9 cellular contexts compared by ENCODE assay signal in the genomic region with DNA sequence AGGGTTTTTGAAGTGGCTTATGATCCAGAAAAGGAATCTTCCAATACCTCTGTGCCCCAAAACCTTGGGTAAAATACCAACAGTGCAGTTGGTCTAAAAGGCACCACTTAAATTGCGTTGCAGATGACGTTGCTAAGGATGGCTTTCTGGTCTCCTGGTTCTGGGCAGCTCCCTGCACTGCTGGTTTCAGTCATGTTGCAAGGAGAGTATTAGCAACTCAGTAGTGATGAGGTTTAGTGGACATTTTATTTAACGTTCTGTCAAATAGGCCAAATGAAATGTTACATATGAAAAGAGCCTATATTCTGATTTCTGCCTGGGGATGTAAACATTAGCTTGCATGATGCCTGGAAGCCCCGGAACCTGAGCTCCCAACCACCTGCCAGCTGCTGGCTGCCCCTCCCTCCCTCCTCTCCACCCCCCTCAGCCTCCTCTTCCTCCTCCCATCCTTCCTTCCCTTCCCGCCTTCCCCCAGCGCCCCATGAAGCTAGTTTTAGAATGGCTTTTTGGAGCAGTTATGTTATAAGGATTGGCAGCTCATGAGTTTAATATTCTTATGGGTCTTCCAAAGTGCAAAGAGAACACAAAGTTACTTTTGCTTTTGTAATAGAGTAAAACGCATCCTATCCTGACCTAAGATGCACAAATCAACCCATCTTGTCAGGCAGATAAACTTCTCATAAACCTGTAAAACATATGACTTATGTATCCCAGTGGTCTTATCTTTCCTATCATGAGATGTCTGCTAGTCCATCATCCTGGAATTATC. TPM values are rescaled to one million over a fixed set of nuclear protein-coding genes. Genes with fewer than 3 reads are reported as not detected.
DNase-seq lines count a peak whose midpoint lies in the region; ATAC-seq and TF ChIP-seq lines count a peak whose summit lies in the region.
"Had no signal": no experiment of that assay in that cellular context is flagged by ENCODE, and none has a peak within 500 bp of the region (broad histone marks: within the 10 kb centered on the region; RNA-seq: fewer than 3 reads in every experiment).

No MANE protein-coding gene starts in this region.

- no peaks in the 10 kb centered on the region for H3K9me3 ChIP-seq in CD8-positive, alpha-beta memory T cell (ENCODE audit: low read length)
- H3K9me3 ChIP-seq in osteoblast (ENCODE audit: low read depth, low read length): no peaks in the 10 kb centered on the region

- no peaks in the 10 kb centered on the region for H3K27me3 ChIP-seq in CD8-positive, alpha-beta memory T cell (ENCODE audit: insufficient read depth, low read length, poor library complexity, severe bottlenecking)
- no peaks in the 10 kb centered on the region for H3K27me3 ChIP-seq in osteoblast (ENCODE audit: insufficient read depth, low read length)

- POLR2A ChIA-PET in CD8-positive, alpha-beta memory T cell (lab: Charles Lee): interaction anchor here (0.7 to 5.4 kb wide), 5 partner anchors 20 to 91 kb away, joined by 3 to 37 read pairs (median 4); partner anchors contain the start of gene CD7

- H3K4me1 ChIP-seq in CD8-positive, alpha-beta memory T cell (ENCODE audit: insufficient read depth, low read length): peaks cover 59% of the 10 kb centered on the region
- H3K4me1 ChIP-seq in osteoblast (ENCODE audit: insufficient read depth, low read length): peaks cover 25% of the 10 kb centered on the region

- peak overlapping the region; percentile 91 to 98 (median 96) for H3K4me3 Mint-ChIP-seq in CD8-positive, alpha-beta memory T cell
- H3K4me3 Mint-ChIP-seq in chondrocyte (ENCODE audit: unreplicated experiment): peak overlapping the region; percentile 73

- peaks cover 55 to 84% (median 70%) of the 10 kb centered on the region in 3 donors for H3K4me1 Mint-ChIP-seq in CD8-positive, alpha-beta memory T cell
- H3K4me1 Mint-ChIP-seq in chondrocyte (ENCODE audit: low read depth): peaks cover 37% of the 10 kb centered on the region

- CTCF ChIA-PET in CD8-positive, alpha-beta memory T cell (lab: Charles Lee): interaction anchor here (1.3 to 9.3 kb wide), 7 partner anchors 18 to 266 kb away, joined by 3 to 127 read pairs (median 8); partner anchors contain the start of genes CD7 and SECTM1

- no peaks in the 10 kb centered on the region for H3K36me3 ChIP-seq in CD8-positive, alpha-beta memory T cell (ENCODE audit: insufficient read depth, low read length)
- H3K36me3 ChIP-seq in osteoblast (ENCODE audit: insufficient read depth, low read length): no peaks in the 10 kb centered on the region

- no peaks in the 10 kb centered on the region for H3K9me3 Mint-ChIP-seq in CD8-positive, alpha-beta memory T cell
- no peaks in the 10 kb centered on the region for H3K9me3 Mint-ChIP-seq in chondrocyte (ENCODE audit: low read depth)

- H2AFZ ChIP-seq in osteoblast (ENCODE audit: low read length): peak overlapping the region; percentile 93

- DNase-seq in CD8-positive, alpha-beta memory T cell: no peak
- DNase-seq in NCI-H2196 (lab: John Stamatoyannopoulos, UW; ENCODE audit: unreplicated experiment) (peak; percentile 45), chondrocyte (ENCODE audit: low spot score) (no peak), osteoblast (ENCODE audit: insufficient read length, low spot score, missing footprints) (peak; percentile 78), GM13976 (ENCODE audit: low spot score) (no peak)
- DNase-seq in NK-92 treated with Interleukin-12 subunit alpha and Interleukin-12 subunit beta, amount 100 ng/mL, for 24 hours (lab: John Stamatoyannopoulos, UW): no peak

- ATAC-seq in GM21360 (IDR thresholded peaks at IDR 0.05; ENCODE audit: unreplicated experiment): no peak
- ATAC-seq in GM21717 (IDR thresholded peaks at IDR 0.05; ENCODE audit: unreplicated experiment): no peak

- H3K27ac Mint-ChIP-seq in CD8-positive, alpha-beta memory T cell: peak overlapping the region; percentile 100
- H3K27ac Mint-ChIP-seq in chondrocyte (ENCODE audit: unreplicated experiment): peak overlapping the region; percentile 97

- H3K4me3 ChIP-seq in CD8-positive, alpha-beta memory T cell (ENCODE audit: low read length): peak overlapping the region; percentile 79
- peak overlapping the region; percentile 75 for H3K4me3 ChIP-seq in osteoblast (ENCODE audit: insufficient read depth, low read length)

- H3K27me3 Mint-ChIP-seq in CD8-positive, alpha-beta memory T cell: peaks cover 0 to 9% of the 10 kb centered on the region in 2 donors
- H3K27me3 Mint-ChIP-seq in chondrocyte (ENCODE audit: low read depth): no peaks in the 10 kb centered on the region

- no peak for TF ChIP-seq CTCF in chondrocyte (IDR thresholded peaks at IDR 0.05)
- TF ChIP-seq CTCF in osteoblast (IDR thresholded peaks at IDR 0.05; ENCODE audit: extremely low read depth, low read depth, low read length): no peak
- no peak for TF ChIP-seq CTCF in GM13976 (IDR thresholded peaks at IDR 0.05; ENCODE audit: borderline replicate concordance, control extremely low read depth, extremely low read depth, insufficient read depth, missing control alignments)

- in situ Hi-C loops in GM13976 (cut with MboI; ENCODE audit: low sequenced_read_pairs, unreplicated experiment): no loop called here

- peak overlapping the region; percentile 95 for H3K27ac ChIP-seq in CD8-positive, alpha-beta memory T cell (ENCODE audit: low read depth, low read length)
- peak overlapping the region; percentile 92 for H3K27ac ChIP-seq in osteoblast (ENCODE audit: low read depth, low read length)

- no peaks in the 10 kb centered on the region for H4K20me1 ChIP-seq in osteoblast (ENCODE audit: insufficient read depth, low read length)

- peaks cover 0 to 12% (median 0%) of the 10 kb centered on the region in 3 donors for H3K36me3 Mint-ChIP-seq in CD8-positive, alpha-beta memory T cell
- H3K36me3 Mint-ChIP-seq in chondrocyte (ENCODE audit: low read depth): no peaks in the 10 kb centered on the region

- peak overlapping the region; percentile 99 for H3K4me2 ChIP-seq in osteoblast (ENCODE audit: insufficient read depth, low read length)

- H3K79me2 ChIP-seq in osteoblast (ENCODE audit: insufficient read depth, low read length): no peaks in the 10 kb centered on the region

RNA-seq across cellular contexts. Expression of gene CD7, which starts 20.7 kb away (rescaled TPM):
- 100 to 1,000 TPM; 186 to 190 TPM for total RNA-seq in CD8-positive, alpha-beta memory T cell
- polyA plus RNA-seq in CD8-positive, alpha-beta memory T cell: 193 TPM
- total RNA-seq in chondrocyte: not detected in 3 replicates
- not detected in 2 replicates for total RNA-seq in osteoblast
- total RNA-seq: dermis microvascular lymphatic vessel endothelial cell had no signal

RNA-seq across cellular contexts. Expression of gene CSNK1D, which starts 23.2 kb away (rescaled TPM):
- 100 to 1,000 TPM; 129 to 141 TPM for total RNA-seq in CD8-positive, alpha-beta memory T cell
- polyA plus RNA-seq in CD8-positive, alpha-beta memory T cell: 74.6 TPM
- 93.0 to 94.5 TPM (median 93.9 TPM) in 3 replicates for total RNA-seq in chondrocyte
- total RNA-seq in osteoblast: 45.4 and 50.3 TPM in 2 replicates

RNA-seq across cellular contexts. Expression of gene SECTM1, which starts 36.9 kb away (rescaled TPM):
- 1 to 10 TPM in 1 of 2 experiments, under 1 TPM in 1; 0.49 to 1.1 TPM for total RNA-seq in CD8-positive, alpha-beta memory T cell
- 1.9 TPM for polyA plus RNA-seq in CD8-positive, alpha-beta memory T cell
- total RNA-seq in chondrocyte: 1.3 to 2.5 TPM (median 2.1 TPM) in 3 replicates
- 5.8 and 11.5 TPM in 2 replicates for total RNA-seq in osteoblast

Comparison
In these comparisons a context has a peak if more than half of its experiments do, and no peak if none do; other contexts are left out.
1. DNase-seq: peak in NCI-H2196 (single experiment) and osteoblast (single experiment); none in CD8-positive, alpha-beta memory T cell (0 of 5), chondrocyte (single experiment), NK-92 treated with Interleukin-12 subunit alpha and Interleukin-12 subunit beta, amount 100 ng/mL, for 24 hours (single experiment) and GM13976 (single experiment).
2. RNA of gene CD7, which starts 20.7 kb away (total RNA-seq): 186 to 190 TPM in CD8-positive, alpha-beta memory T cell; not detected in chondrocyte and not detected in osteoblast; every median in the first group is over 100 times any median in the second.